In the genomic region with DNA sequence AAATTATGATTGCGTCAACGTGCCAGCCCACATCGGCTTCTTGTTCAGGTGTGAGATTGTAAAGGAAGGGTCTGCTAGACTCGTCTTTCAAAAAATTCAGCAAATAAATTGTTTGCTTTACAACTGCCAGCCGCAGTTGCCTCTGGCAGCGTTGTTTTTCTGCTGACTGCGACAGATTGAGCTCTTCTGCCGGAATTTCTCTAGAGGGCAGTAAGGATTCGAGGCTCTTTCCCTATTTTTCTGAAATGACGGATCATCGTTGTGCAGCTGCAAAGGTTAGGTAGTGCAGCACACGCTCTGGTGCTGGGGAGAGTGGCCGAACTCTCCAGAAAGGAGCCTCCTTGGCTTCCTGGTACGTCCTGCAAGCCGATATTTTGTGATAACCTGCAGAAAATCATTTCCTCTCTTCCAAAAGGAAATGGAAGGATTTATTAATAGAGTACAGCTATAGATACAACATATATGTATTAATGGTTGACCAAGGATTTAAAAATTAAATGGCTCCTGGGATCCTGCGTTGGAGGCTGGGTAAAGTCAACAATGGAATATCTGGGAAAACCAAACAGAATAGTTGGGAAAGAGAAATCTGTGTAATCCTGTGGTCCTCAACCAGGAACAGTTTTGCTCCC, we compare ENCODE assay signal across 9 cellular contexts.
DNase-seq lines count a peak whose midpoint lies in the region; FAIRE-seq and TF ChIP-seq lines count a peak whose summit lies in the region.
"Had no signal": no experiment of that assay in that cellular context is flagged by ENCODE, and none has a peak within 500 bp of the region (broad histone marks: within the 10 kb centered on the region; RNA-seq: fewer than 3 reads in every experiment).

No MANE protein-coding gene starts in this region.

- H3K27me3 Mint-ChIP-seq in H9 (ENCODE audit: low read depth) (peaks cover 20% of the 10 kb centered on the region), neural progenitor cell (ENCODE audit: insufficient read depth, low read depth) (peaks cover 4% of the 10 kb centered on the region)
- H3K27me3 Mint-ChIP-seq in activated T-cell treated with anti-CD3 and anti-CD28 coated beads, Interleukin-2, amount 50 U/mL, for 24 hours = no peaks in the 10 kb centered on the region

- no peaks in the 10 kb centered on the region; a peak in 1 of 7 replicates for H3K36me3 Mint-ChIP-seq in H9 (ENCODE audit: insufficient read depth in 1 of 3, low read depth in 3 of 3)
- no peaks in the 10 kb centered on the region for H3K36me3 Mint-ChIP-seq in neural progenitor cell
- no peaks in the 10 kb centered on the region for H3K36me3 Mint-ChIP-seq in activated T-cell treated with anti-CD3 and anti-CD28 coated beads, Interleukin-2, amount 50 U/mL, for 24 hours (ENCODE audit: low read depth)

- H3K9me3 Mint-ChIP-seq in H9 (no peaks in the 10 kb centered on the region), neural progenitor cell (peaks cover 2% of the 10 kb centered on the region)
- H3K9me3 Mint-ChIP-seq in activated T-cell treated with anti-CD3 and anti-CD28 coated beads, Interleukin-2, amount 50 U/mL, for 24 hours = no peaks in the 10 kb centered on the region

- no CpG with 5 or more reads among the region's 16 CpGs for WGBS in H9 (ENCODE audit: extremely low coverage, insufficient read length, low lambda C conversion rate)
- 55% methylated on average over 16 of the region's 16 CpGs; no CpG with 5 or more reads in 1 of the 2 experiments for WGBS in H1 (ENCODE audit: extremely low coverage in 1 of 2, insufficient coverage in 1 of 2, insufficient read length in 1 of 2, insufficient replicate concordance in 2 of 2, low coverage in 1 of 2, low lambda C conversion rate in 2 of 2, missing lambda C conversion rate in 1 of 2), 2 experiments

- no peaks in the 10 kb centered on the region for H3K9me3 ChIP-seq in H9 (ENCODE audit: control insufficient read depth, low read depth, low read length)
- no peaks in the 10 kb centered on the region for H3K9me3 ChIP-seq in H1 (ENCODE audit: insufficient read depth in 2 of 2, low read depth in 1 of 2, low read length in 1 of 2)
- H3K9me3 ChIP-seq in neural progenitor cell (ENCODE audit: low read depth) = no peaks in the 10 kb centered on the region

- H3K9ac ChIP-seq in H9 (ENCODE audit: extremely low read depth, insufficient read length, low read length) = no peak overlapping the region
- no peak overlapping the region for H3K9ac ChIP-seq in H1 (replicated peaks in 1 of 4; ENCODE audit: extremely low read depth in 1 of 4, low read depth in 3 of 4, low read length in 3 of 4)
- no peak overlapping the region for H3K9ac ChIP-seq in neural progenitor cell

- H3K23me2 ChIP-seq in H9 (ENCODE audit: insufficient read length, low read depth, low read length, poor library complexity, severe bottlenecking) = no peaks in the 10 kb centered on the region
- no peaks in the 10 kb centered on the region; the same call in 1 of the 2 replicates for H3K23me2 ChIP-seq in H1 (ENCODE audit: low read depth, low read length)

- H3K4me3 Mint-ChIP-seq in H9 = no peak overlapping the region
- no peak overlapping the region for H3K4me3 Mint-ChIP-seq in neural progenitor cell
- no peak overlapping the region for H3K4me3 Mint-ChIP-seq in activated T-cell treated with anti-CD3 and anti-CD28 coated beads, Interleukin-2, amount 50 U/mL, for 24 hours

- no peaks in the 10 kb centered on the region for H3F3A ChIP-seq in neural progenitor cell (ENCODE audit: low read depth)

- H2BK12ac ChIP-seq in H9 (ENCODE audit: insufficient read length, low read depth, low read length) (no peak overlapping the region), H1 (ENCODE audit: low read depth, low read length) (no peak overlapping the region)

- peak; percentile 58 for DNase-seq in H9
- DNase-seq in NCI-H510A treated with DMSO at 0.1 percent for 48 hours (lab: John Stamatoyannopoulos, UW) = peak; percentile 74
- DNase-seq in H1 (ENCODE audit: low read depth in 1 of 2, low spot score in 2 of 2) = no peak
- DNase-seq in neural progenitor cell (ENCODE audit: low spot score) = peak; percentile 71
- DNase-seq in MV-4-11 (lab: John Stamatoyannopoulos, UW) = no peak
- no peak for DNase-seq in cortex of kidney (lab: John Stamatoyannopoulos, UW)
- no peak for DNase-seq in activated naive CD4-positive, alpha-beta T cell (lab: John Stamatoyannopoulos, UW)
- no peak for DNase-seq in activated T-cell treated with anti-CD3 and anti-CD28 coated beads, Interleukin-2, amount 50 U/mL, for 24 hours

- H4K8ac ChIP-seq in H9 (replicated peaks; ENCODE audit: insufficient read length, low read depth, low read length) (no peak overlapping the region), H1 (ENCODE audit: extremely low read depth, insufficient read depth, low read length) (no peak overlapping the region)

- H2AK5ac ChIP-seq in H9 (ENCODE audit: insufficient read length, low read length) (no peak overlapping the region), H1 (ENCODE audit: low read depth, low read length) (no peak overlapping the region)

- H2BK15ac ChIP-seq in H9 (ENCODE audit: low read depth, low read length) (no peak overlapping the region), H1 (ENCODE audit: low read length) (no peak overlapping the region)

- H3K18ac ChIP-seq in H9 (ENCODE audit: insufficient read length, low read depth, low read length) (no peak overlapping the region), H1 (ENCODE audit: extremely low read depth, low read length) (no peak overlapping the region)

- H2AFZ ChIP-seq in H9 (ENCODE audit: low read length) = no peak overlapping the region
- H2AFZ ChIP-seq in H1 (ENCODE audit: low read length) = no peak overlapping the region
- H2AFZ ChIP-seq in neural progenitor cell (replicated peaks) = peak overlapping the region; percentile 92

- H3K4ac ChIP-seq in H9 (ENCODE audit: low read depth, low read length) (no peak overlapping the region), H1 (replicated peaks; ENCODE audit: insufficient read length, low read depth, low read length) (no peak overlapping the region)

- no peak overlapping the region for H4K91ac ChIP-seq in H9 (ENCODE audit: insufficient read length, low read depth, low read length)
- H4K91ac ChIP-seq in H1 (replicated peaks; ENCODE audit: insufficient read length, low read length) = no peak overlapping the region

- H3K4me1 Mint-ChIP-seq in H9 (peaks cover 27 to 38% of the 10 kb centered on the region in 2 experiments), neural progenitor cell (peaks cover 9% of the 10 kb centered on the region)
- H3K4me1 Mint-ChIP-seq in activated T-cell treated with anti-CD3 and anti-CD28 coated beads, Interleukin-2, amount 50 U/mL, for 24 hours (ENCODE audit: low read depth) = peaks cover 19% of the 10 kb centered on the region

- H2BK5ac ChIP-seq in H9 (ENCODE audit: insufficient read length, low read length) (no peak overlapping the region), H1 (ENCODE audit: low read depth, low read length) (no peak overlapping the region)

- no peaks in the 10 kb centered on the region for H4K20me1 ChIP-seq in H9 (ENCODE audit: control insufficient read depth, insufficient read depth, insufficient read length)
- H4K20me1 ChIP-seq in H1 (replicated peaks in 1 of 2; ENCODE audit: control insufficient read depth in 1 of 2, insufficient read depth in 2 of 2, low read length in 2 of 2) = no peaks in the 10 kb centered on the region
- H4K20me1 ChIP-seq in neural progenitor cell (ENCODE audit: low read depth) = no peaks in the 10 kb centered on the region

- H2BK20ac ChIP-seq in H9 (ENCODE audit: low read depth, low read length, poor library complexity, severe bottlenecking) (no peak overlapping the region), H1 (ENCODE audit: low read length) (no peak overlapping the region)

- no peaks in the 10 kb centered on the region; the same call in 1 of the 2 replicates for H3K27me3 ChIP-seq in H9 (ENCODE audit: insufficient read depth, low read length)
- peaks cover 0 to 2% (median 0%) of the 10 kb centered on the region in 4 experiments; a peak in 1 of 7 replicates for H3K27me3 ChIP-seq in H1 (replicated peaks in 1 of 4; ENCODE audit: control insufficient read depth in 3 of 4, extremely low read depth in 1 of 4, insufficient read depth in 3 of 4, low read length in 3 of 4)
- no peaks in the 10 kb centered on the region for H3K27me3 ChIP-seq in neural progenitor cell

- H3T11ph ChIP-seq in H9 (ENCODE audit: low read length) = no peak overlapping the region

- CTCF ChIA-PET in H1 (lab: Charles Lee; ENCODE audit: partially characterized antibody) = interaction anchor here (0.6 to 3.5 kb wide), 27 partner anchors 10 to 1814 kb away, joined by 3 to 39 read pairs (median 4); no protein-coding TSS in a partner anchor

- no peak overlapping the region for H4K5ac ChIP-seq in H9 (ENCODE audit: insufficient read length, low read depth, low read length)
- no peak overlapping the region for H4K5ac ChIP-seq in H1 (ENCODE audit: insufficient read length, low read depth, low read length)

- peak; percentile 70 to 81 for TF ChIP-seq RAD21 in H1 (IDR thresholded peaks at IDR 0.05 in 1 of 2, conservative IDR thresholded peaks at IDR 0.05 in 1 of 2; ENCODE audit: low read depth in 2 of 2, low read length in 2 of 2)

- H3K14ac ChIP-seq in H9 (ENCODE audit: insufficient read depth, low read length) (no peak overlapping the region), H1 (ENCODE audit: insufficient read length) (no peak overlapping the region)

- H3K27ac ChIP-seq in H9 (ENCODE audit: insufficient read length, low read depth, low read length) = no peak overlapping the region
- no peak overlapping the region for H3K27ac ChIP-seq in H1 (ENCODE audit: low read depth, low read length)
- no peak overlapping the region for H3K27ac ChIP-seq in neural progenitor cell

- H2BK120ac ChIP-seq in H9 (ENCODE audit: low read depth, low read length, poor library complexity, severe bottlenecking) = no peak overlapping the region
- no peak overlapping the region for H2BK120ac ChIP-seq in H1 (replicated peaks; ENCODE audit: low read depth, low read length)

- H3K4me2 ChIP-seq in H9 (ENCODE audit: insufficient read depth, insufficient read length, low read length) (no peak overlapping the region), H1 (ENCODE audit: insufficient read depth in 1 of 2, low read depth in 2 of 2, low read length in 2 of 2) (no peak overlapping the region), neural progenitor cell (peak overlapping the region; percentile 16)

- peak overlapping the region in 1 of 3 experiments; percentile 85; a peak in 2 of 7 replicates for H3K27ac Mint-ChIP-seq in H9
- no peak overlapping the region for H3K27ac Mint-ChIP-seq in neural progenitor cell
- no peak overlapping the region for H3K27ac Mint-ChIP-seq in activated T-cell treated with anti-CD3 and anti-CD28 coated beads, Interleukin-2, amount 50 U/mL, for 24 hours

- no peak for TF ChIP-seq POLR2A in H1 (IDR thresholded peaks at IDR 0.05; ENCODE audit: control extremely low read depth in 1 of 2, low read depth in 2 of 2, low read length in 2 of 2)

- POLR2A ChIA-PET in H1 (lab: Charles Lee; ENCODE audit: partially characterized antibody) = no interaction called here

- H3K36me3 ChIP-seq in H1 (ENCODE audit: control insufficient read depth in 2 of 4, insufficient read depth in 4 of 4, low read length in 3 of 4) = no peaks in the 10 kb centered on the region
- H3K36me3 ChIP-seq in neural progenitor cell = no peaks in the 10 kb centered on the region

- H3K56ac ChIP-seq in H9 (ENCODE audit: insufficient read length, low read depth, low read length) = no peak overlapping the region
- H3K56ac ChIP-seq in H1 (replicated peaks; ENCODE audit: insufficient read length, low read depth, low read length) = no peak overlapping the region

- FAIRE-seq in H1 (lab: Jason Lieb, UNC) = peak; percentile 76

- no peak overlapping the region for H3K23ac ChIP-seq in H9 (ENCODE audit: insufficient read length, low read depth, low read length)
- H3K23ac ChIP-seq in H1 (ENCODE audit: insufficient read length) = no peak overlapping the region

- TF ChIP-seq EP300 in H1 (IDR thresholded peaks at IDR 0.05; ENCODE audit: borderline replicate concordance in 1 of 2, low read depth in 2 of 2, low read length in 2 of 2) = no peak

- H3K4me3 ChIP-seq in H1 (ENCODE audit: extremely low read depth in 1 of 4, insufficient read depth in 2 of 4, low read depth in 3 of 4, low read length in 4 of 4) = no peak overlapping the region
- no peak overlapping the region for H3K4me3 ChIP-seq in neural progenitor cell
- H3K4me3 ChIP-seq: lung had no signal

- peaks cover 12% of the 10 kb centered on the region; the same call in 1 of the 2 replicates for H3K4me1 ChIP-seq in H9 (ENCODE audit: insufficient read depth, low read length)
- peaks cover 2 to 12% (median 6%) of the 10 kb centered on the region in 4 experiments; a peak in 6 of 7 replicates for H3K4me1 ChIP-seq in H1 (replicated peaks in 1 of 4; ENCODE audit: control insufficient read depth in 3 of 4, insufficient read depth in 4 of 4, low read length in 3 of 4)
- H3K4me1 ChIP-seq in neural progenitor cell = peaks cover 7% of the 10 kb centered on the region

- TF ChIP-seq CTCF in H9 (conservative IDR thresholded peaks at IDR 0.05) (peak; percentile 65), H1 (IDR thresholded peaks at IDR 0.05; ENCODE audit: control extremely low read depth in 1 of 3, insufficient read depth in 1 of 3, low read depth in 1 of 3, low read length in 3 of 3) (peak in 2 of 3 experiments; percentile 64 to 71; a peak in 3 of 4 replicates), neural progenitor cell (IDR thresholded peaks at IDR 0.05) (peak; percentile 59)

- H3K79me1 ChIP-seq in H9 (ENCODE audit: insufficient read depth, low read depth, low read length, poor library complexity, severe bottlenecking) = no peaks in the 10 kb centered on the region
- H3K79me1 ChIP-seq in H1 (ENCODE audit: low read depth, low read length) = no peaks in the 10 kb centered on the region

- no peaks in the 10 kb centered on the region for H3K79me2 ChIP-seq in H9 (ENCODE audit: insufficient read depth, low read length)
- H3K79me2 ChIP-seq in H1 (ENCODE audit: control insufficient read depth in 1 of 2, insufficient read depth in 2 of 2, low read length in 2 of 2) = no peaks in the 10 kb centered on the region
- H3K79me2 ChIP-seq in neural progenitor cell (ENCODE audit: low read depth) = no peaks in the 10 kb centered on the region

Comparison
In these comparisons a context has a peak if more than half of its experiments do, and no peak if none do; other contexts are left out.
1. DNase-seq: peak in H9 (single experiment), NCI-H510A treated with DMSO at 0.1 percent for 48 hours (single experiment) and neural progenitor cell (single experiment); none in H1 (0 of 2), MV-4-11 (single experiment), cortex of kidney (single experiment), activated naive CD4-positive, alpha-beta T cell (0 of 4) and activated T-cell treated with anti-CD3 and anti-CD28 coated beads, Interleukin-2, amount 50 U/mL, for 24 hours (single experiment).
2. Peak in every context shown above with its lines, with median percentiles within 50 percentile points of each other: CTCF ChIP-seq.